ENCODE assay signal across 12 cellular contexts in genomic region chr7:116598278-116598677, GRCh38.
DNase-seq lines count a peak whose midpoint lies in the region; ATAC-seq and TF ChIP-seq lines count a peak whose summit lies in the region.
"Had no signal": no experiment of that assay in that cellular context is flagged by ENCODE, and none has a peak within 500 bp of the region (broad histone marks: within the 10 kb centered on the region; RNA-seq: fewer than 3 reads in every experiment).

No MANE protein-coding gene starts in this region.

- H3K4me3 ChIP-seq in RWPE2 (ENCODE audit: severe bottlenecking): no peak overlapping the region
- H3K4me3 ChIP-seq in fibroblast of villous mesenchyme (ENCODE audit: low read depth, low read length): no peak overlapping the region
- H3K4me3 ChIP-seq in smooth muscle cell: no peak overlapping the region
- H3K4me3 ChIP-seq: lower lobe of right lung had no signal

- TF ChIP-seq CTCF in RWPE2 (IDR thresholded peaks at IDR 0.05; ENCODE audit: poor library complexity, severe bottlenecking) (peak; percentile 30), fibroblast of villous mesenchyme (IDR thresholded peaks at IDR 0.05; ENCODE audit: insufficient read depth, low read depth, low read length) (peak; percentile 56), smooth muscle cell (IDR thresholded peaks at IDR 0.05; ENCODE audit: borderline replicate concordance, insufficient read depth, poor library complexity, severe bottlenecking) (peak; percentile 24)

- H4K20me1 ChIP-seq in smooth muscle cell (ENCODE audit: low read depth): no peaks in the 10 kb centered on the region

- H3K9me3 ChIP-seq in RWPE2 (ENCODE audit: severe bottlenecking): no peaks in the 10 kb centered on the region
- no peaks in the 10 kb centered on the region for H3K9me3 ChIP-seq in smooth muscle cell (replicated peaks; ENCODE audit: low read depth)
- H3K9me3 ChIP-seq: lower lobe of right lung had no signal

- no peaks in the 10 kb centered on the region for H3K36me3 ChIP-seq in RWPE2 (ENCODE audit: low read depth)
- no peaks in the 10 kb centered on the region for H3K36me3 ChIP-seq in smooth muscle cell (ENCODE audit: low read depth)
- H3K36me3 ChIP-seq: lower lobe of right lung had no signal

- no peaks in the 10 kb centered on the region for H3F3A ChIP-seq in smooth muscle cell (ENCODE audit: low read depth)

- H3K27ac ChIP-seq in RWPE2 (ENCODE audit: poor library complexity, severe bottlenecking): no peak overlapping the region
- H3K27ac ChIP-seq in smooth muscle cell (ENCODE audit: low read depth): no peak overlapping the region
- H3K27ac ChIP-seq: epithelial cell of prostate, lower lobe of right lung had no signal

- 85% methylated on average over 5 of the region's 5 CpGs for WGBS in smooth muscle cell (ENCODE audit: low lambda C conversion rate)

- no peak overlapping the region for H3K9ac ChIP-seq in smooth muscle cell (ENCODE audit: low read depth)

- no peaks in the 10 kb centered on the region for H3K79me2 ChIP-seq in smooth muscle cell (ENCODE audit: low read depth)

- H3K4me1 ChIP-seq in RWPE2 (ENCODE audit: insufficient read depth, poor library complexity, severe bottlenecking) (no peaks in the 10 kb centered on the region), smooth muscle cell (ENCODE audit: low read depth) (peaks cover 5% of the 10 kb centered on the region)

- H3K27me3 ChIP-seq in RWPE2 (ENCODE audit: insufficient read depth, poor library complexity, severe bottlenecking) (no peaks in the 10 kb centered on the region), smooth muscle cell (ENCODE audit: low read depth) (no peaks in the 10 kb centered on the region)

- no peak overlapping the region for H3K4me2 ChIP-seq in smooth muscle cell

- no peak overlapping the region for H2AFZ ChIP-seq in smooth muscle cell (ENCODE audit: low read depth)

- ATAC-seq in RWPE2 (ENCODE audit: low read depth): 0 out of 3 replicates have a peak, but pooled peaks have one; percentile 38
- ATAC-seq in HG03565 (IDR thresholded peaks at IDR 0.05; ENCODE audit: unreplicated experiment): no peak
- ATAC-seq: lower lobe of right lung had no signal

- DNase-seq in SKM-1 treated with dmso at 0.1 percent for 144 hours (lab: John Stamatoyannopoulos, UW; ENCODE audit: unreplicated experiment) (peak; percentile 10), SKM-1 (lab: John Stamatoyannopoulos, UW; ENCODE audit: unreplicated experiment) (no peak), RWPE2 (ENCODE audit: low spot score) (no peak), fibroblast of villous mesenchyme (ENCODE audit: low read depth) (no peak), smooth muscle cell (lab: John Stamatoyannopoulos, UW; ENCODE audit: unreplicated experiment) (no peak), NK-92 (lab: John Stamatoyannopoulos, UW; ENCODE audit: unreplicated experiment) (no peak), SW480 (ENCODE audit: low spot score) (no peak)
- DNase-seq: activated naive CD4-positive, alpha-beta T cell treated with anti-CD3 and anti-CD28 coated beads for 36 hours; lower lobe of right lung; NCI-H510A treated with DMSO at 0.1 percent for 48 hours had no signal
